Comparison of ENCODE assay signal across 1 cellular context in the genomic region with DNA sequence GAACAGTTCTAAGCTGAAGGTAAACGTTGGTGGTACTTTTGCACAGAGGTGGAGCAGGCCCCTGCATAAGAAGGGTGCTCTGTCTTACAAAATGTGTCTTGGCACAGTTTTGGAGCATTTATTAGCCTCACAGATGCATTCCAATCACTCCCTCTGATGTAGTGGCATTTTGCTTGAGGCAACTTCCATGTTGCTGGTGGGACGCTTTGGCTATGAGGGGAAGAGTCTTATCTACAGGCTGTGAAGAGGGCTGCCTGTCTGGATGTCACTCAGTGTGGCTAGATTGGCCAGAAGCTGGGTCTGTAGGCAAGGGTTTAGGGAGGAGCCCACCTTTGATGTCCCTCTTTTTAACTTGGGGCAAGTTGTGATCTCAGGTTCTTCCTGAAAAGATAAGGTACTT.
TF ChIP-seq lines count a peak whose summit lies in the region.

No MANE protein-coding gene starts in this region.

TF ChIP-seq in K562, 482 proteins besides CTCF, POLR2A, EP300 and RAD21:
- TF ChIP-seq, protein P1, sequence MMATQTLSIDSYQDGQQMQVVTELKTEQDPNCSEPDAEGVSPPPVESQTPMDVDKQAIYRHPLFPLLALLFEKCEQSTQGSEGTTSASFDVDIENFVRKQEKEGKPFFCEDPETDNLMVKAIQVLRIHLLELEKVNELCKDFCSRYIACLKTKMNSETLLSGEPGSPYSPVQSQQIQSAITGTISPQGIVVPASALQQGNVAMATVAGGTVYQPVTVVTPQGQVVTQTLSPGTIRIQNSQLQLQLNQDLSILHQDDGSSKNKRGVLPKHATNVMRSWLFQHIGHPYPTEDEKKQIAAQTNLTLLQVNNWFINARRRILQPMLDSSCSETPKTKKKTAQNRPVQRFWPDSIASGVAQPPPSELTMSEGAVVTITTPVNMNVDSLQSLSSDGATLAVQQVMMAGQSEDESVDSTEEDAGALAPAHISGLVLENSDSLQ (IDR thresholded peaks at IDR 0.05) = peak; percentile 76
- no peak for TF ChIP-seq ATF7 (IDR thresholded peaks at IDR 0.05)
